10 cellular contexts compared by ENCODE assay signal in genomic region chr9:92739346-92740014, GRCh38. TPM values are rescaled to one million over a fixed set of nuclear protein-coding genes. Genes with fewer than 3 reads are reported as not detected.
A peak's percentile ranks its signal among the peaks of the same experiment; 100 is the strongest.
DNase-seq lines count a peak whose midpoint lies in the region; ATAC-seq and TF ChIP-seq lines count a peak whose summit lies in the region.
"Had no signal": no experiment of that assay in that cellular context is flagged by ENCODE, and none has a peak within 500 bp of the region (broad histone marks: within the 10 kb centered on the region; RNA-seq: fewer than 3 reads in every experiment).

No MANE protein-coding gene starts in this region.

- peak overlapping the region; percentile 94 to 97 (median 95) for H3K27ac Mint-ChIP-seq in CD14-positive monocyte

- no peaks in the 10 kb centered on the region for H3F3A ChIP-seq in OCI-LY1 (ENCODE audit: insufficient read depth, low read length)

- H3K9me3 Mint-ChIP-seq in CD14-positive monocyte: peaks cover 0 to 2% (median 0%) of the 10 kb centered on the region in 7 donors

- no peak for TF ChIP-seq EP300 in esophagus muscularis mucosa (IDR thresholded peaks at IDR 0.05)

- H3K9ac ChIP-seq in OCI-LY1 (ENCODE audit: low read length): peak overlapping the region; percentile 5; the same call in 1 of the 2 replicates

- no peaks in the 10 kb centered on the region for H3K9me2 ChIP-seq in OCI-LY1 (ENCODE audit: low read depth, low read length)

- intact Hi-C loops in CD14-positive monocyte (cut with micrococcal nuclease): loop anchor here in 1 of 2 donors (2.0 kb wide), 1 partner anchor 25 kb away; the partner anchor contains the start of gene BICD2
- intact Hi-C loops in esophagus muscularis mucosa (cut with DNase I): no loop called here
- intact Hi-C loops in prostate gland (cut with DNase I): no loop called here

- H3K36me3 ChIP-seq in OCI-LY1 (ENCODE audit: insufficient read depth, low read length) (no peaks in the 10 kb centered on the region), esophagus muscularis mucosa (no peaks in the 10 kb centered on the region), prostate gland (no peaks in the 10 kb centered on the region)

- peak overlapping the region in 1 of 2 donors; percentile 93 for H3K4me3 Mint-ChIP-seq in CD14-positive monocyte

- ATAC-seq in GM18873 (IDR thresholded peaks at IDR 0.05; ENCODE audit: low FRiP score, unreplicated experiment): no peak
- no peak for ATAC-seq in GM21381 (IDR thresholded peaks at IDR 0.05; ENCODE audit: unreplicated experiment)
- ATAC-seq in GM18909 (IDR thresholded peaks at IDR 0.05; ENCODE audit: poor library complexity, unreplicated experiment): no peak
- no peak for ATAC-seq in HG02981 (IDR thresholded peaks at IDR 0.05; ENCODE audit: unreplicated experiment)

- 86% methylated on average over 11 of the region's 11 CpGs for WGBS in esophagus muscularis mucosa
- WGBS in prostate gland: 87% methylated on average over 11 of the region's 11 CpGs

- H3K36me3 Mint-ChIP-seq in CD14-positive monocyte: peaks cover 0 to 2% of the 10 kb centered on the region in 2 donors

- peak overlapping the region; percentile 12 for H3K4me3 ChIP-seq in OCI-LY1 (ENCODE audit: low read depth, low read length, poor library complexity, severe bottlenecking)
- H3K4me3 ChIP-seq in esophagus muscularis mucosa: no peak overlapping the region
- H3K4me3 ChIP-seq in prostate gland: no peak overlapping the region

- peaks cover 79% of the 10 kb centered on the region for H3K79me2 ChIP-seq in OCI-LY1 (ENCODE audit: insufficient read depth, low read length)

- H3K27me3 ChIP-seq in OCI-LY1 (ENCODE audit: insufficient read depth, low read length) (no peaks in the 10 kb centered on the region), esophagus muscularis mucosa (no peaks in the 10 kb centered on the region), prostate gland (replicated peaks; ENCODE audit: insufficient read depth) (no peaks in the 10 kb centered on the region)

- DNase-seq in CD14-positive monocyte (ENCODE audit: low spot score) (no peak), esophagus muscularis mucosa (ENCODE audit: extremely low spot score) (no peak), prostate gland (ENCODE audit: low spot score) (no peak)
- DNase-seq: activated CD8-positive, alpha-beta memory T cell treated with anti-CD3 and anti-CD28 coated beads, Interleukin-2, amount 50 U/mL, for 4 hours; NCI-H2081 had no signal

- H3K9me3 ChIP-seq in OCI-LY1 (ENCODE audit: low read length): no peaks in the 10 kb centered on the region
- H3K9me3 ChIP-seq in esophagus muscularis mucosa: no peaks in the 10 kb centered on the region
- no peaks in the 10 kb centered on the region for H3K9me3 ChIP-seq in prostate gland

- no peak for TF ChIP-seq CTCF in CD14-positive monocyte (IDR thresholded peaks at IDR 0.05)
- TF ChIP-seq CTCF in OCI-LY1 (IDR thresholded peaks at IDR 0.05; ENCODE audit: low read length): no peak
- TF ChIP-seq CTCF in esophagus muscularis mucosa (IDR thresholded peaks at IDR 0.05): no peak
- TF ChIP-seq CTCF in prostate gland (IDR thresholded peaks at IDR 0.05): no peak

- H3K27ac ChIP-seq in OCI-LY1 (ENCODE audit: low read depth, low read length, poor library complexity, severe bottlenecking) (peak overlapping the region; percentile 87), esophagus muscularis mucosa (replicated peaks in 1 of 4) (peak overlapping the region; percentile 2 to 45 (median 12)), prostate gland (peak overlapping the region; percentile 46 to 55)

- peak overlapping the region; percentile 68 for H3K4me2 ChIP-seq in OCI-LY1 (ENCODE audit: low read length)

- peaks cover 0 to 1% (median 0%) of the 10 kb centered on the region in 3 donors for H3K27me3 Mint-ChIP-seq in CD14-positive monocyte (ENCODE audit: low read depth in 3 of 3)

- no peak overlapping the region for H2AFZ ChIP-seq in OCI-LY1 (ENCODE audit: low read length)

- peaks cover 81% of the 10 kb centered on the region for H3K4me1 Mint-ChIP-seq in CD14-positive monocyte

- TF ChIP-seq POLR2A in esophagus muscularis mucosa (IDR thresholded peaks at IDR 0.05; ENCODE audit: low read depth) (no peak), prostate gland (IDR thresholded peaks at IDR 0.05) (no peak)

- no peaks in the 10 kb centered on the region for H4K20me1 ChIP-seq in OCI-LY1 (ENCODE audit: insufficient read depth, low read length)

- H3K4me1 ChIP-seq in OCI-LY1 (ENCODE audit: insufficient read depth, low read length, severe bottlenecking): peaks cover 93% of the 10 kb centered on the region
- H3K4me1 ChIP-seq in esophagus muscularis mucosa: peaks cover 76 to 90% (median 83%) of the 10 kb centered on the region in 4 donors
- peaks cover 10% of the 10 kb centered on the region for H3K4me1 ChIP-seq in prostate gland (replicated peaks)

RNA-seq across cellular contexts. Expression of gene BICD2, which starts 25.2 kb away (rescaled TPM):
- polyA plus RNA-seq in CD14-positive monocyte: 10 to 100 TPM; 13.8 to 25.6 TPM
- total RNA-seq in esophagus muscularis mucosa (10 to 100 TPM; 44.0 to 72.5 (median 57.3) TPM), prostate gland (10 to 100 TPM; 22.2 to 48.3 TPM)

Comparison
In these comparisons a context has a peak if more than half of its experiments do, and no peak if none do; other contexts are left out.
1. H3K27ac ChIP-seq: peak in every context shown above with its lines; median percentile 87 in OCI-LY1; 50 in prostate gland; 12 in esophagus muscularis mucosa.